8 cellular contexts compared by ENCODE assay signal in the genomic region with DNA sequence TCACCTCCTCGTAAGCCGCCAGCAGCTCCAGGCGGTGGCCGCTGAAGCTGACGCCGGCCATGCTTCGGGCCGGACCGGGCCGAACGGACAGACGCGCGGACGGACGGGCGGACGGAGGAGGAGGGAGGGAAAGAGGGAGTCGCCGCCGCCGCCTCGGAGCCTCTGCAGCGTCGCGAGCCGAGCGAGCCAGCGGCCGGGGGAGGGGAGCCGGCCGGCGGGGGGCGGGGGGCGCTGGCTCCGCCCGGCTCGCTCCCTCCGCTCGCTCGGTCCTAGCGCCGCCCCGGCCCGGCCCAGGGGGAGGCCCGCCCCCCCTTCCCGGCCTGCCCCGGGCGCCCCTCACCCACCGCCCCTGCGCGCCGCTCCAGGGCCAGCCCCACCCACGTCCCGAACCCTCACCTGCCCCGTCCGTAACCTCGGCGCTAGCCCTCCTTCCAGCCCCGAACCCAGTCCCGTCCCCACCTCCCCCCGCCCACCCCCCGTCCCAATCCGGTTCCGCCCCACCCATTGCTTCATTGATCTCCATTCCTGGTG. TPM values are rescaled to one million over a fixed set of nuclear protein-coding genes. Genes with fewer than 3 reads are reported as not detected.
DNase-seq lines count a peak whose midpoint lies in the region; ATAC-seq, FAIRE-seq and TF ChIP-seq lines count a peak whose summit lies in the region.

A gene (minus strand): TSS at position 174 of the 531 bp plus-strand sequence. CDS start 113 bp downstream, at position 61.

- H3K79me2 ChIP-seq in GM23338 (replicated peaks; ENCODE audit: insufficient read depth) = peaks cover 44% of the 10 kb centered on the region

- TF ChIP-seq CTCF in D721Med (IDR thresholded peaks at IDR 0.05; ENCODE audit: insufficient read depth, missing control alignments) (no peak), GM23338 (conservative IDR thresholded peaks at IDR 0.05; ENCODE audit: low read depth in 2 of 2) (no peak), choroid plexus epithelial cell (conservative IDR thresholded peaks at IDR 0.05; ENCODE audit: low read depth, low read length) (no peak)

- no peaks in the 10 kb centered on the region for H3K9me2 ChIP-seq in GM23338 (ENCODE audit: insufficient read depth)

- H3K27ac ChIP-seq in GM23338 (ENCODE audit: low read depth) (no peak within 1 kb of the TSS), layer of hippocampus (ENCODE audit: low read depth, low read length) (peak within 1 kb of the TSS; percentile 46)

- H3K4me2 ChIP-seq in GM23338 = peak within 1 kb of the TSS; percentile 92

- H3K4me1 ChIP-seq in GM23338 (ENCODE audit: insufficient read depth) = peaks cover 54% of the 10 kb centered on the region

- ATAC-seq in GM23338 = peak; percentile 26
- ATAC-seq in stimulated activated naive CD8-positive, alpha-beta T cell treated with anti-CD3 and anti-CD28 coated beads, Interleukin-15, Interleukin-2, amounts not matched to agents 100 U/mL and 50 U/mL, for 24 hours = peak; percentile 12
- ATAC-seq in GM19455 (IDR thresholded peaks at IDR 0.05; ENCODE audit: unreplicated experiment) = no peak
- no peak for ATAC-seq in HG03432 (IDR thresholded peaks at IDR 0.05; ENCODE audit: unreplicated experiment)

- peak within 1 kb of the TSS; percentile 43; the same call in 1 of the 2 replicates for H2AFZ ChIP-seq in GM23338

- peak within 1 kb of the TSS; percentile 92 for H3K27ac Mint-ChIP-seq in GM23338

- H3K36me3 Mint-ChIP-seq in GM23338 (ENCODE audit: low read depth) = peaks cover 36% of the 10 kb centered on the region

- H3K4me3 Mint-ChIP-seq in GM23338 = peak within 1 kb of the TSS; percentile 83

- H3F3A ChIP-seq in GM23338 (replicated peaks; ENCODE audit: low read depth) = peaks cover 31% of the 10 kb centered on the region

- peak; percentile 93 for DNase-seq in D721Med (ENCODE audit: insufficient read length, low spot score)
- peak; percentile 80 for DNase-seq in GM23338 (ENCODE audit: low spot score)
- peak; percentile 73 for DNase-seq in OCI-M1 (lab: John Stamatoyannopoulos, UW)
- DNase-seq in choroid plexus epithelial cell (ENCODE audit: low read depth) = peak; percentile 60
- DNase-seq in stimulated activated naive CD8-positive, alpha-beta T cell treated with anti-CD3 and anti-CD28 coated beads, Interleukin-15, Interleukin-2, amounts not matched to agents 100 U/mL and 50 U/mL, for 24 hours = peak; percentile 61

- no peak for FAIRE-seq in D721Med (lab: Jason Lieb, UNC)

- peaks cover 8% of the 10 kb centered on the region; the same call in 1 of the 2 replicates for H3K36me3 ChIP-seq in GM23338 (ENCODE audit: insufficient read depth)

- H3K4me1 Mint-ChIP-seq in GM23338 = peaks cover 65% of the 10 kb centered on the region

- H4K20me1 ChIP-seq in GM23338 (replicated peaks; ENCODE audit: insufficient read depth) = peaks cover 35% of the 10 kb centered on the region

- peak within 1 kb of the TSS; percentile 97 for H3K4me3 ChIP-seq in GM23338
- peak within 1 kb of the TSS; percentile 83 for H3K4me3 ChIP-seq in choroid plexus epithelial cell (ENCODE audit: low read depth, low read length)

- H3K27me3 ChIP-seq in GM23338 (ENCODE audit: insufficient read depth) (no peaks in the 10 kb centered on the region), layer of hippocampus (ENCODE audit: control insufficient read depth, insufficient read depth, low read length) (no peaks in the 10 kb centered on the region)

- H3K27me3 Mint-ChIP-seq in GM23338 (ENCODE audit: insufficient read depth, low read depth, poor library complexity) = peaks cover 28% of the 10 kb centered on the region

- no peaks in the 10 kb centered on the region for H3K9me3 Mint-ChIP-seq in GM23338

TF ChIP-seq in GM23338, 12 proteins besides CTCF, POLR2A, EP300 and RAD21:
- TF ChIP-seq NANOG (IDR thresholded peaks at IDR 0.05; ENCODE audit: borderline replicate concordance) (no peak), POLR2AphosphoS5 (IDR thresholded peaks at IDR 0.05; ENCODE audit: low read depth) (peak; percentile 74), STAT1 (IDR thresholded peaks at IDR 0.05; ENCODE audit: unreplicated experiment) (no peak)

RNA-seq across cellular contexts. Expression of the gene that starts here (rescaled TPM):
- total RNA-seq in GM23338 (2014; rRNA removed; shearing (Covaris generic)) = 242 and 290 TPM in 2 replicates
- 102 and 106 TPM in 2 replicates for polyA plus RNA-seq in GM23338 (2016; fragmentation: Nextera tagmentation; extraction: Ambion mirVana)

Comparison
In these comparisons a context has a peak if more than half of its experiments do, and no peak if none do; other contexts are left out.
1. ATAC-seq: peak in GM23338 (single experiment) and stimulated activated naive CD8-positive, alpha-beta T cell treated with anti-CD3 and anti-CD28 coated beads, Interleukin-15, Interleukin-2, amounts not matched to agents 100 U/mL and 50 U/mL, for 24 hours (single experiment); none in GM19455 (single experiment) and HG03432 (single experiment).
2. Peak in every context shown above with its lines, with median percentiles within 50 percentile points of each other: DNase-seq.